Comparison of ENCODE assay signal across 1 cellular context in genomic region chr5:113087994-113088519, GRCh38.
TF ChIP-seq lines count a peak whose summit lies in the region.

No MANE protein-coding gene starts in this region.

TF ChIP-seq in HepG2, 621 proteins besides CTCF, POLR2A, EP300 and RAD21:
- TF ChIP-seq MAFK (conservative IDR thresholded peaks at IDR 0.05 in 1 of 2, IDR thresholded peaks at IDR 0.05 in 1 of 2; ENCODE audit: low read length in 2 of 2) (peak; percentile 94 to 97), MAFF (IDR thresholded peaks at IDR 0.05; ENCODE audit: low read depth, low read length) (peak; percentile 95), ZNF264 (CRISPR knock-in tag; IDR thresholded peaks at IDR 0.05) (no peak)
TF ChIP-seq in HepG2: peak in this region for 2.
